ENCODE assay signal across 7 cellular contexts in the genomic region with DNA sequence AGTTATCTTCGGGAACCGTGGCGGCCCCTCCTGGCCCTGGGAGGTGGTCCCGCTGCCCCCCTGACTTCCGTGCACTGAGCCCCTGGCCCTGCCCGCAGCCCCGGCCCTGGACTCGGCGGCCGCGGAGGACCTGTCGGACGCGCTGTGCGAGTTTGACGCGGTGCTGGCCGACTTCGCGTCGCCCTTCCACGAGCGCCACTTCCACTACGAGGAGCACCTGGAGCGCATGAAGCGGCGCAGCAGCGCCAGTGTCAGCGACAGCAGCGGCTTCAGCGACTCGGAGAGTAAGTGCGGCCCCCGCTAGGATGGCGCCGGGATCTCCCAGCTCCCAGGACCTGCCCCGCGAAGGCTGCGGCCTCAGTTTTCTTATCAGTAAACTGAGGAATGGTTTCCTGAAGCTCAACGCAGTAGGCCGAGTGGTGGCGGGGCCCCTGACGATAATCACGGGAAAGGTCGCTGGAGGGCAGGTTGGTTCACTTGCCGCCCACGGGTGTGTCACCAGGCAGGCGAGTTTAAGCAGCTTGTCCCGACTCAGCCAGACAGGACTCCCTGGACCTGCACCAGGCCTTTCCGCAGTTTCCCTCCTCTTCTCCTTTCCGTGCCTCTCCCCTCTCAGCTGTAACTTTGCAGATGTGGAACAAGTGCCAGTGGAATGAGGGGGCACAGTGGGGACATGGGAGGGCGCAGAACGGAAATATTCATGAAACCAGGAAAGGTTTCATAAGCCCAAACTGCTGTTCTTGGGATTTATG. TPM values are rescaled to one million over a fixed set of nuclear protein-coding genes. Genes with fewer than 3 reads are reported as not detected.
A peak's percentile ranks its signal among the peaks of the same experiment; 100 is the strongest.
DNase-seq lines count a peak whose midpoint lies in the region; ATAC-seq and TF ChIP-seq lines count a peak whose summit lies in the region.

No MANE protein-coding gene starts in this region.

- no peaks in the 10 kb centered on the region for H3K9me3 Mint-ChIP-seq in activated CD4-positive, alpha-beta memory T cell treated with anti-CD3 and anti-CD28 coated beads, Interleukin-2, amount 10 ng/mL, durations not matched to agents 7 days and 5 days
- H3K9me3 Mint-ChIP-seq in endodermal cell: no peaks in the 10 kb centered on the region

- H3K27ac ChIP-seq in HUES64 (ENCODE audit: low read depth, low read length): no peak overlapping the region
- no peak overlapping the region for H3K27ac ChIP-seq in endodermal cell (ENCODE audit: low read depth, low read length)

- H3K4me3 ChIP-seq in HUES64 (ENCODE audit: low read length) (peak overlapping the region; percentile 59), endodermal cell (ENCODE audit: low read length) (peak overlapping the region; percentile 74), mucosa of descending colon (peak overlapping the region; percentile 28)

- peaks cover 49% of the 10 kb centered on the region for H3K4me1 Mint-ChIP-seq in activated CD4-positive, alpha-beta memory T cell treated with anti-CD3 and anti-CD28 coated beads, Interleukin-2, amount 10 ng/mL, durations not matched to agents 7 days and 5 days
- H3K4me1 Mint-ChIP-seq in endodermal cell: peaks cover 2% of the 10 kb centered on the region

- peaks cover 43% of the 10 kb centered on the region for H3K36me3 Mint-ChIP-seq in activated CD4-positive, alpha-beta memory T cell treated with anti-CD3 and anti-CD28 coated beads, Interleukin-2, amount 10 ng/mL, durations not matched to agents 7 days and 5 days (ENCODE audit: low read depth)
- H3K36me3 Mint-ChIP-seq in endodermal cell (ENCODE audit: low read depth): peaks cover 2% of the 10 kb centered on the region

- 7% methylated on average over 53 of the region's 53 CpGs for WGBS in HUES64
- 9 to 11% methylated on average over 30 to 53 of the region's 53 CpGs for WGBS in endodermal cell (ENCODE audit: insufficient coverage in 1 of 2, insufficient read length in 1 of 2), 2 experiments

- H3K4me1 ChIP-seq in HUES64 (ENCODE audit: insufficient read depth, low read length) (no peaks in the 10 kb centered on the region), endodermal cell (ENCODE audit: control insufficient read depth, insufficient read depth, low read length) (peaks cover 5% of the 10 kb centered on the region), mucosa of descending colon (ENCODE audit: low read depth) (peaks cover 11% of the 10 kb centered on the region)

- peaks cover 20% of the 10 kb centered on the region for H3K27me3 Mint-ChIP-seq in activated CD4-positive, alpha-beta memory T cell treated with anti-CD3 and anti-CD28 coated beads, Interleukin-2, amount 10 ng/mL, durations not matched to agents 7 days and 5 days
- H3K27me3 Mint-ChIP-seq in endodermal cell (ENCODE audit: insufficient read depth): peaks cover 76% of the 10 kb centered on the region

- H3K27ac Mint-ChIP-seq in activated CD4-positive, alpha-beta memory T cell treated with anti-CD3 and anti-CD28 coated beads, Interleukin-2, amount 10 ng/mL, durations not matched to agents 7 days and 5 days: peak overlapping the region; percentile 82
- no peak overlapping the region for H3K27ac Mint-ChIP-seq in endodermal cell

- POLR2A ChIA-PET in activated CD4-positive, alpha-beta memory T cell treated with anti-CD3 and anti-CD28 coated beads, Interleukin-2, amount 10 ng/mL, durations not matched to agents 7 days and 5 days (lab: Charles Lee): interaction anchor here (0.7 to 2.4 kb wide), 13 partner anchors 8 to 590 kb away, joined by 3 to 11 read pairs (median 4); a partner anchor contains a TSS

- peak; percentile 62 for DNase-seq in activated CD4-positive, alpha-beta memory T cell treated with anti-CD3 and anti-CD28 coated beads, Interleukin-2, amount 10 ng/mL, durations not matched to agents 7 days and 5 days
- peak; percentile 74 for DNase-seq in endodermal cell
- DNase-seq in mucosa of descending colon: peak; percentile 43 to 72 (median 62)
- peak; percentile 75 for DNase-seq in stimulated activated naive CD8-positive, alpha-beta T cell treated with anti-CD3 and anti-CD28 coated beads, Interleukin-15, Interleukin-2, amounts not matched to agents 100 U/mL and 50 U/mL, for 24 hours

- H3K27me3 ChIP-seq in HUES64 (ENCODE audit: insufficient read depth, low read length) (peaks cover 73% of the 10 kb centered on the region), endodermal cell (ENCODE audit: control insufficient read depth, insufficient read depth, low read length, poor library complexity, severe bottlenecking) (peaks cover 89% of the 10 kb centered on the region)

- TF ChIP-seq CTCF in endodermal cell (conservative IDR thresholded peaks at IDR 0.05): no peak
- no peak for TF ChIP-seq CTCF in mucosa of descending colon (IDR thresholded peaks at IDR 0.05)

- peak overlapping the region; percentile 86 for H3K4me3 Mint-ChIP-seq in activated CD4-positive, alpha-beta memory T cell treated with anti-CD3 and anti-CD28 coated beads, Interleukin-2, amount 10 ng/mL, durations not matched to agents 7 days and 5 days
- H3K4me3 Mint-ChIP-seq in endodermal cell: peak overlapping the region; percentile 53

- ATAC-seq in GM19395 (IDR thresholded peaks at IDR 0.05; ENCODE audit: unreplicated experiment) (peak; percentile 21), mucosa of descending colon (peak; percentile 57), HG03378 (IDR thresholded peaks at IDR 0.05; ENCODE audit: unreplicated experiment) (no peak)
- no peak for ATAC-seq in stimulated activated naive CD8-positive, alpha-beta T cell treated with anti-CD3 and anti-CD28 coated beads, Interleukin-15, Interleukin-2, amounts not matched to agents 100 U/mL and 50 U/mL, for 24 hours

- intact Hi-C loops in mucosa of descending colon (cut with DNase I, micrococcal nuclease): no loop called here

- H3K36me3 ChIP-seq in HUES64 (ENCODE audit: insufficient read depth, low read length) (no peaks in the 10 kb centered on the region), endodermal cell (ENCODE audit: control insufficient read depth, insufficient read depth, low read length) (no peaks in the 10 kb centered on the region), mucosa of descending colon (ENCODE audit: low read depth) (no peaks in the 10 kb centered on the region)

- H3K9ac ChIP-seq in HUES64 (ENCODE audit: low read depth, low read length) (no peak overlapping the region), endodermal cell (ENCODE audit: extremely low read depth, low read length, poor library complexity, severe bottlenecking) (no peak overlapping the region)

- CTCF ChIA-PET in activated CD4-positive, alpha-beta memory T cell treated with anti-CD3 and anti-CD28 coated beads, Interleukin-2, amount 10 ng/mL, durations not matched to agents 7 days and 5 days (lab: Charles Lee): interaction anchor here (0.7 to 3.8 kb wide), 26 partner anchors 10 to 210 kb away, joined by 3 to 26 read pairs (median 4); no protein-coding TSS in a partner anchor

- H3K9me3 ChIP-seq in HUES64 (ENCODE audit: insufficient read depth, low read depth, low read length) (no peaks in the 10 kb centered on the region), endodermal cell (ENCODE audit: control insufficient read depth, low read length) (no peaks in the 10 kb centered on the region), mucosa of descending colon (no peaks in the 10 kb centered on the region)

RNA-seq across cellular contexts. Expression of a gene that starts 1.0 kb away (rescaled TPM):
- 0.75 TPM for polyA plus RNA-seq in HUES64 (2013, experiment 1 of 2)
- 2.0 TPM for polyA plus RNA-seq in HUES64 (2013, experiment 2 of 2)
- total RNA-seq in activated CD4-positive, alpha-beta memory T cell treated with anti-CD3 and anti-CD28 coated beads, Interleukin-2, amount 10 ng/mL, durations not matched to agents 7 days and 5 days: 10 to 100 TPM; 58.0 to 62.4 TPM
- 1 to 10 TPM; 5.4 TPM for total RNA-seq in endodermal cell
- 14.1 TPM for polyA plus RNA-seq in endodermal cell (2013, experiment 1 of 2)
- polyA plus RNA-seq in endodermal cell (2013, experiment 2 of 2): 13.2 TPM
- total RNA-seq in mucosa of descending colon: 10 to 100 TPM in 1 of 3 donors, 1 to 10 TPM in 2; 2.5 to 14.0 (median 4.7) TPM

Comparison
In these comparisons a context has a peak if more than half of its experiments do, and no peak if none do; other contexts are left out.
1. ATAC-seq: peak in GM19395 (single experiment) and mucosa of descending colon (single experiment); none in stimulated activated naive CD8-positive, alpha-beta T cell treated with anti-CD3 and anti-CD28 coated beads, Interleukin-15, Interleukin-2, amounts not matched to agents 100 U/mL and 50 U/mL, for 24 hours (single experiment) and HG03378 (single experiment).
2. Peak in every context shown above with its lines, with median percentiles within 50 percentile points of each other: H3K4me3 ChIP-seq and DNase-seq.